In genomic region chr2:195564625-195565135, GRCh38 we compare ENCODE assay signal across 8 cellular contexts.
A peak's percentile ranks its signal among the peaks of the same experiment; 100 is the strongest.
DNase-seq lines count a peak whose midpoint lies in the region; ATAC-seq and TF ChIP-seq lines count a peak whose summit lies in the region.
"Not testable (repeated sequence)": the region's sequence is repeated elsewhere in the genome, so short reads cannot be mapped to it uniquely, and the experiment has no call there.

No MANE protein-coding gene starts in this region.

- H3K4me2 ChIP-seq in OCI-LY3 (ENCODE audit: low read length), result peak overlapping the region; percentile 77

- POLR2A ChIA-PET in CD4-positive, alpha-beta memory T cell (lab: Charles Lee; ENCODE audit: partially characterized antibody), result interaction anchor here (0.8 to 16.6 kb wide), 8 partner anchors 11 to 95 kb away, joined by 3 to 423 read pairs (median 6); partner anchors contain the start of gene SLC39A10
- POLR2A ChIA-PET in activated B cell treated with CpG ODN at 0.5 μM for 24 hours (lab: Charles Lee), result interaction anchor here (1.2 to 2.3 kb wide), 3 partner anchors 11 to 94 kb away, joined by 4 to 5 read pairs (median 5); no protein-coding TSS in a partner anchor
- POLR2A ChIA-PET in naive thymus-derived CD4-positive, alpha-beta T cell (lab: Charles Lee), result interaction anchor here (1.3 to 16.3 kb wide), 5 partner anchors 9 to 95 kb away, joined by 3 to 293 read pairs (median 7); partner anchors contain the start of gene SLC39A10

- peaks cover 38 to 71% (median 45%) of the 10 kb centered on the region in 4 donors for H3K4me1 Mint-ChIP-seq in CD4-positive, alpha-beta memory T cell
- H3K4me1 Mint-ChIP-seq in activated B cell treated with CpG ODN at 0.5 μM for 24 hours, result peaks cover 59% of the 10 kb centered on the region
- H3K4me1 Mint-ChIP-seq in activated T-cell treated with anti-CD3 and anti-CD28 coated beads, Interleukin-2, amount 50 U/mL, for 24 hours (ENCODE audit: low read depth), result peaks cover 65% of the 10 kb centered on the region
- peaks cover 30 to 63% (median 56%) of the 10 kb centered on the region in 7 donors for H3K4me1 Mint-ChIP-seq in naive thymus-derived CD4-positive, alpha-beta T cell
- peaks cover 49% of the 10 kb centered on the region for H3K4me1 Mint-ChIP-seq in stimulated activated naive CD8-positive, alpha-beta T cell treated with anti-CD3 and anti-CD28 coated beads, Interleukin-15, amount 100 ng/mL, for 72 hours

- not testable (repeated sequence) for H3K9me3 Mint-ChIP-seq in CD4-positive, alpha-beta memory T cell; activated B cell treated with CpG ODN at 0.5 μM for 24 hours; activated T-cell treated with anti-CD3 and anti-CD28 coated beads, Interleukin-2, amount 50 U/mL, for 24 hours; activated naive CD4-positive, alpha-beta T cell treated with anti-CD3 and anti-CD28 coated beads, Interleukin-2, amount 50 U/mL, for 72 hours; stimulated activated naive CD8-positive, alpha-beta T cell treated with anti-CD3 and anti-CD28 coated beads, Interleukin-15, amount 100 ng/mL, for 72 hours
- H3K9me3 Mint-ChIP-seq in naive thymus-derived CD4-positive, alpha-beta T cell, result peaks cover 0 to 15% (median 0%) of the 10 kb centered on the region in 11 donors

- H3K27ac ChIP-seq in CD4-positive, alpha-beta memory T cell (ENCODE audit: low read depth, low read length), result peak overlapping the region; percentile 43
- H3K27ac ChIP-seq in OCI-LY3 (ENCODE audit: low read length) (peak overlapping the region; percentile 77), epithelial cell of prostate (peak overlapping the region; percentile 71)
- H3K27ac ChIP-seq in naive thymus-derived CD4-positive, alpha-beta T cell (ENCODE audit: low read depth, low read length), result peak overlapping the region; percentile 38

- not testable (repeated sequence) for H3K36me3 ChIP-seq in CD4-positive, alpha-beta memory T cell (ENCODE audit: insufficient read depth, low read length); OCI-LY3 (replicated peaks; ENCODE audit: low read depth, low read length); naive thymus-derived CD4-positive, alpha-beta T cell (ENCODE audit: control insufficient read depth in 2 of 3, insufficient read depth in 3 of 3, low read length in 3 of 3)

- H3K27ac Mint-ChIP-seq in CD4-positive, alpha-beta memory T cell, result peak overlapping the region; percentile 85 to 96 (median 94)
- H3K27ac Mint-ChIP-seq in activated B cell treated with CpG ODN at 0.5 μM for 24 hours, result peak overlapping the region; percentile 76
- peak overlapping the region; percentile 97 for H3K27ac Mint-ChIP-seq in activated T-cell treated with anti-CD3 and anti-CD28 coated beads, Interleukin-2, amount 50 U/mL, for 24 hours
- peak overlapping the region; percentile 90 to 98 for H3K27ac Mint-ChIP-seq in activated naive CD4-positive, alpha-beta T cell treated with anti-CD3 and anti-CD28 coated beads, Interleukin-2, amount 50 U/mL, for 72 hours
- peak overlapping the region; percentile 76 to 94 (median 88) for H3K27ac Mint-ChIP-seq in naive thymus-derived CD4-positive, alpha-beta T cell
- H3K27ac Mint-ChIP-seq in stimulated activated naive CD8-positive, alpha-beta T cell treated with anti-CD3 and anti-CD28 coated beads, Interleukin-15, amount 100 ng/mL, for 72 hours, result peak overlapping the region; percentile 54 to 94

- H3K9ac ChIP-seq in OCI-LY3 (ENCODE audit: low read length), result peak overlapping the region; percentile 64

- not testable (repeated sequence) for DNase-seq in CD4-positive, alpha-beta memory T cell; activated B cell treated with CpG ODN at 0.5 μM for 24 hours; activated naive CD4-positive, alpha-beta T cell treated with anti-CD3 and anti-CD28 coated beads, Interleukin-2, amount 50 U/mL, for 72 hours (ENCODE audit: low spot score in 2 of 2); epithelial cell of prostate (ENCODE audit: low read depth, low spot score); naive thymus-derived CD4-positive, alpha-beta T cell; stimulated activated naive CD8-positive, alpha-beta T cell treated with anti-CD3 and anti-CD28 coated beads, Interleukin-15, amount 100 ng/mL, for 72 hours
- DNase-seq in activated T-cell treated with anti-CD3 and anti-CD28 coated beads, Interleukin-2, amount 50 U/mL, for 24 hours, result peak; percentile 50

- not testable (repeated sequence) for H3K79me2 ChIP-seq in OCI-LY3 (ENCODE audit: low read length)

- peak overlapping the region; percentile 82; the same call in 1 of the 2 replicates for H2AFZ ChIP-seq in OCI-LY3 (ENCODE audit: low read depth, low read length)

- TF ChIP-seq CTCF in OCI-LY3 (IDR thresholded peaks at IDR 0.05; ENCODE audit: low read depth, low read length); activated B cell treated with CpG ODN at 0.5 μM for 24 hours (IDR thresholded peaks at IDR 0.05): not testable (repeated sequence)

- not testable (repeated sequence) for H4K20me1 ChIP-seq in OCI-LY3 (ENCODE audit: insufficient read depth, low read length)

- not testable (repeated sequence) for H3K27me3 Mint-ChIP-seq in CD4-positive, alpha-beta memory T cell; activated B cell treated with CpG ODN at 0.5 μM for 24 hours; activated T-cell treated with anti-CD3 and anti-CD28 coated beads, Interleukin-2, amount 50 U/mL, for 24 hours; naive thymus-derived CD4-positive, alpha-beta T cell; stimulated activated naive CD8-positive, alpha-beta T cell treated with anti-CD3 and anti-CD28 coated beads, Interleukin-15, amount 100 ng/mL, for 72 hours

- H3K4me1 ChIP-seq in CD4-positive, alpha-beta memory T cell (ENCODE audit: insufficient read depth, low read length), result peaks cover 62% of the 10 kb centered on the region
- H3K4me1 ChIP-seq in OCI-LY3 (ENCODE audit: low read length), result peaks cover 52% of the 10 kb centered on the region
- peaks cover 40 to 48% of the 10 kb centered on the region in 2 donors for H3K4me1 ChIP-seq in naive thymus-derived CD4-positive, alpha-beta T cell (ENCODE audit: control insufficient read depth in 2 of 2, insufficient read depth in 2 of 2, low read length in 2 of 2)

- CTCF ChIA-PET in CD4-positive, alpha-beta memory T cell (lab: Charles Lee; ENCODE audit: partially characterized antibody), result interaction anchor here (0.8 to 3.5 kb wide), 6 partner anchors 10 to 98 kb away, joined by 3 to 19 read pairs (median 4); partner anchors contain the start of gene SLC39A10
- CTCF ChIA-PET in activated B cell treated with CpG ODN at 0.5 μM for 24 hours (lab: Charles Lee), result interaction anchor here (0.8 to 1.6 kb wide), 3 partner anchors 10 to 32 kb away, joined by 3 to 4 read pairs (median 4); no protein-coding TSS in a partner anchor
- CTCF ChIA-PET in naive thymus-derived CD4-positive, alpha-beta T cell (lab: Charles Lee), result interaction anchor here (1.5 to 1.6 kb wide), 2 partner anchors 11 to 31 kb away, joined by 4 to 5 read pairs; no protein-coding TSS in a partner anchor

- not testable (repeated sequence) for H3K36me3 Mint-ChIP-seq in CD4-positive, alpha-beta memory T cell; activated B cell treated with CpG ODN at 0.5 μM for 24 hours (ENCODE audit: low read depth)
- peaks cover 11% of the 10 kb centered on the region for H3K36me3 Mint-ChIP-seq in activated T-cell treated with anti-CD3 and anti-CD28 coated beads, Interleukin-2, amount 50 U/mL, for 24 hours (ENCODE audit: low read depth)
- H3K36me3 Mint-ChIP-seq in activated naive CD4-positive, alpha-beta T cell treated with anti-CD3 and anti-CD28 coated beads, Interleukin-2, amount 50 U/mL, for 72 hours, result peaks cover 14 to 23% of the 10 kb centered on the region in 2 donors
- peaks cover 0 to 17% (median 4%) of the 10 kb centered on the region in 5 donors for H3K36me3 Mint-ChIP-seq in naive thymus-derived CD4-positive, alpha-beta T cell

- not testable (repeated sequence) for ATAC-seq in activated B cell treated with CpG ODN at 0.5 μM for 24 hours (ENCODE audit: low read depth); naive thymus-derived CD4-positive, alpha-beta T cell; stimulated activated naive CD8-positive, alpha-beta T cell treated with anti-CD3 and anti-CD28 coated beads, Interleukin-15, amount 100 ng/mL, for 72 hours
- peak in 1 of 2 donors; percentile 1 for ATAC-seq in activated naive CD4-positive, alpha-beta T cell treated with anti-CD3 and anti-CD28 coated beads, Interleukin-2, amount 50 U/mL, for 72 hours

- H3K27me3 ChIP-seq in CD4-positive, alpha-beta memory T cell (ENCODE audit: insufficient read depth, low read length); OCI-LY3 (ENCODE audit: low read depth, low read length); naive thymus-derived CD4-positive, alpha-beta T cell (ENCODE audit: control insufficient read depth in 2 of 2, insufficient read depth in 2 of 2, low read length in 2 of 2): not testable (repeated sequence)

- H3K4me3 ChIP-seq in CD4-positive, alpha-beta memory T cell (ENCODE audit: low read length in 2 of 2), result peak overlapping the region in 1 of 2 donors; percentile 6
- H3K4me3 ChIP-seq in OCI-LY3 (ENCODE audit: low read length), result peak overlapping the region; percentile 60; the same call in 1 of the 2 replicates
- peak overlapping the region; percentile 2 for H3K4me3 ChIP-seq in naive thymus-derived CD4-positive, alpha-beta T cell (ENCODE audit: low read length)

- peak overlapping the region; percentile 5 to 89 (median 67) for H3K4me3 Mint-ChIP-seq in CD4-positive, alpha-beta memory T cell
- H3K4me3 Mint-ChIP-seq in activated B cell treated with CpG ODN at 0.5 μM for 24 hours, result not testable (repeated sequence)
- peak overlapping the region; percentile 52 for H3K4me3 Mint-ChIP-seq in activated T-cell treated with anti-CD3 and anti-CD28 coated beads, Interleukin-2, amount 50 U/mL, for 24 hours
- H3K4me3 Mint-ChIP-seq in naive thymus-derived CD4-positive, alpha-beta T cell, result peak overlapping the region in 5 of 10 donors; percentile 23 to 63 (median 25)
- peak overlapping the region in 1 of 2 donors; percentile 25 for H3K4me3 Mint-ChIP-seq in stimulated activated naive CD8-positive, alpha-beta T cell treated with anti-CD3 and anti-CD28 coated beads, Interleukin-15, amount 100 ng/mL, for 72 hours

- not testable (repeated sequence) for H3K9me3 ChIP-seq in CD4-positive, alpha-beta memory T cell (ENCODE audit: control insufficient read depth in 1 of 2, low read length in 2 of 2); OCI-LY3 (ENCODE audit: insufficient read depth, low read length); naive thymus-derived CD4-positive, alpha-beta T cell (ENCODE audit: control insufficient read depth in 2 of 3, low read length in 3 of 3)

- intact Hi-C loops in CD4-positive, alpha-beta memory T cell (cut with micrococcal nuclease), result loop anchor here (1.0 to 10.0 kb wide), 5 partner anchors 12 to 698 kb away; partner anchors contain the start of genes DNAH7 and STK17B
- intact Hi-C loops in activated B cell treated with CpG ODN at 0.5 μM for 24 hours (cut with micrococcal nuclease), result loop anchor here (5.0 kb wide), 3 partner anchors 503 to 613 kb away; partner anchors contain the start of gene DNAH7
- intact Hi-C loops in naive thymus-derived CD4-positive, alpha-beta T cell (cut with micrococcal nuclease), result loop anchor here in 1 of 2 donors (1.0 to 5.0 kb wide), 5 partner anchors 28 to 608 kb away; partner anchors contain the start of genes DNAH7, SLC39A10 and STK17B
